ENCODE assay signal across 12 cellular contexts in the genomic region with DNA sequence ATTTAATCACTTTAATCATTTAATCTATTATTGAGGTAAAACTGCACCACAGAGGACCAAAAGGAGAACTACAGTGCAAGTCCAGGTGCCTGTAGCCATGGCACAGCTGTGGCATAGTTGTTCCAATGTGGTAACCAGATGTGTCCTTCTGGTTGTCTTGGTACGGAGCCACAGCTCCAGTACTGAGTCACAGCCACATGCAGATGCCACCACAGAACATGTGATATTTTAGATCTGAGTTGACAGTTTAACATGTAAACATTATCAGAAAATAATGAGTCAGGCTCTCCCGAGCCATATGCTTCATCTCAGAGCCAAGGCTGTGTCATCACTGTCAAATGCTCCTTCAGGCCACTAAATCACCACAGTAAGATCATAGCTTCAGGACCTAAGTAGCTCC. TPM values are rescaled to one million over a fixed set of nuclear protein-coding genes. Genes with fewer than 3 reads are reported as not detected.
DNase-seq lines count a peak whose midpoint lies in the region; ATAC-seq, FAIRE-seq and TF ChIP-seq lines count a peak whose summit lies in the region.
"Had no signal": no experiment of that assay in that cellular context is flagged by ENCODE, and none has a peak within 500 bp of the region (broad histone marks: within the 10 kb centered on the region; RNA-seq: fewer than 3 reads in every experiment).

No MANE protein-coding gene starts in this region.

- no peaks in the 10 kb centered on the region for H3K9me3 ChIP-seq in pancreas

- ATAC-seq in GM21360 (IDR thresholded peaks at IDR 0.05; ENCODE audit: unreplicated experiment) (peak; percentile 72), pancreas (no peak)
- ATAC-seq: activated naive CD8-positive, alpha-beta T cell treated with anti-CD3 and anti-CD28 coated beads, Interleukin-2, amount 50 U/mL, for 24 hours; natural killer cell had no signal

- CTCF ChIA-PET in BJ (lab: Yijun Ruan, JAX): interaction anchor here (0.7 kb wide), 1 partner anchor 70 kb away, joined by 3 read pairs; no protein-coding TSS in a partner anchor

- H3K27me3 ChIP-seq in BJ (ENCODE audit: control insufficient read depth, insufficient read depth, low read length) (no peaks in the 10 kb centered on the region), pancreas (no peaks in the 10 kb centered on the region)

- no peak for FAIRE-seq in pancreas (lab: Jason Lieb, UNC)

- H3K4me1 ChIP-seq in pancreas: no peaks in the 10 kb centered on the region

- POLR2A ChIA-PET in BJ (lab: Charles Lee): no interaction called here

- 42 to 51% methylated on average over 2 of the region's 2 CpGs for WGBS in pancreas, 2 donors

- no peak for TF ChIP-seq CTCF in BJ (IDR thresholded peaks at IDR 0.05; ENCODE audit: insufficient read depth, low read depth, low read length)
- no peak for TF ChIP-seq CTCF in fibroblast of mammary gland (conservative IDR thresholded peaks at IDR 0.05; ENCODE audit: control insufficient read depth, insufficient read depth, low read depth, low read length)
- TF ChIP-seq CTCF in pancreas (IDR thresholded peaks at IDR 0.05): no peak

- H3K4me3 ChIP-seq in BJ (ENCODE audit: low read depth, low read length) (no peak overlapping the region), fibroblast of mammary gland (ENCODE audit: control insufficient read depth, low read depth, low read length) (no peak overlapping the region), pancreas (no peak overlapping the region)

- intact Hi-C loops in pancreas (cut with DNase I): no loop called here

- peak; percentile 90 for DNase-seq in BJ (ENCODE audit: low read depth)
- DNase-seq in MV-4-11 (lab: John Stamatoyannopoulos, UW): peak; percentile 29
- DNase-seq in fibroblast of mammary gland (ENCODE audit: low read depth): peak; percentile 99
- no peak for DNase-seq in pancreas
- no peak for DNase-seq in central memory CD4-positive, alpha-beta T cell
- DNase-seq in ureter (ENCODE audit: low spot score): no peak
- no peak for DNase-seq in SKM-1 (lab: John Stamatoyannopoulos, UW; ENCODE audit: unreplicated experiment)
- DNase-seq: activated naive CD8-positive, alpha-beta T cell treated with anti-CD3 and anti-CD28 coated beads, Interleukin-2, amount 50 U/mL, for 24 hours; COR-L47; natural killer cell; WERI-Rb-1 had no signal

- H3K27ac ChIP-seq in pancreas: no peak overlapping the region
- H3K27ac ChIP-seq: WERI-Rb-1 had no signal

- H3K36me3 ChIP-seq in BJ (ENCODE audit: control insufficient read depth, insufficient read depth, low read length) (no peaks in the 10 kb centered on the region), pancreas (no peaks in the 10 kb centered on the region)
- H3K36me3 ChIP-seq: WERI-Rb-1 had no signal

RNA-seq across cellular contexts. Expression of gene RGS7, which starts 56.4 kb away (rescaled TPM):
- polyA plus RNA-seq in BJ (2011; rRNA removed) (0.93 and 1.1 TPM in 2 replicates), pancreas (1 to 10 TPM in 1 of 2 donors, under 1 TPM in 1; 0.34 to 4.2 TPM)
- polyA minus RNA-seq in BJ (2011; rRNA and poly(A)+ RNA removed): 0.41 and 0.52 TPM in 2 replicates
- total RNA-seq in pancreas (under 1 TPM; 0.08 to 0.64 (median 0.23) TPM), ureter (0.60 TPM)
- total RNA-seq: natural killer cell had no signal

Comparison
In these comparisons a context has a peak if more than half of its experiments do, and no peak if none do; other contexts are left out.
1. DNase-seq: peak in BJ (single experiment), MV-4-11 (single experiment) and fibroblast of mammary gland (single experiment); none in pancreas (0 of 6), central memory CD4-positive, alpha-beta T cell (single experiment), ureter (single experiment) and SKM-1 (single experiment).